In genomic region chr16:28538733-28539596, GRCh38 we compare ENCODE assay signal across 8 cellular contexts. TPM values are rescaled to one million over a fixed set of nuclear protein-coding genes. Genes with fewer than 3 reads are reported as not detected.
DNase-seq lines count a peak whose midpoint lies in the region; TF ChIP-seq lines count a peak whose summit lies in the region.

A gene with protein sequence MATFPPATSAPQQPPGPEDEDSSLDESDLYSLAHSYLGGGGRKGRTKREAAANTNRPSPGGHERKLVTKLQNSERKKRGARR (minus strand): TSS chr16:28538974. CDS start chr16:28538907, 67 bp downstream.

- H3K9me3 Mint-ChIP-seq in H9, result no peaks in the 10 kb centered on the region; a peak in 1 of 5 replicates

- H2BK20ac ChIP-seq in H9 (ENCODE audit: low read depth, low read length, poor library complexity, severe bottlenecking), result no peak within 1 kb of the TSS

- H3K23me2 ChIP-seq in H9 (ENCODE audit: insufficient read length, low read depth, low read length, poor library complexity, severe bottlenecking), result no peaks in the 10 kb centered on the region

- no peak within 1 kb of the TSS for H2BK5ac ChIP-seq in H9 (ENCODE audit: insufficient read length, low read length)

- H3K9me3 ChIP-seq in H9 (ENCODE audit: control insufficient read depth, low read depth, low read length) (no peaks in the 10 kb centered on the region), skeletal muscle satellite cell (replicated peaks; ENCODE audit: low read length) (no peaks in the 10 kb centered on the region)

- no peak within 1 kb of the TSS for H3K4me3 Mint-ChIP-seq in H9

- in situ Hi-C loops in astrocyte of the cerebellum (cut with HindIII; ENCODE audit: low sequenced_read_pairs), result no loop called here

- H3K4me1 ChIP-seq in H9 (ENCODE audit: insufficient read depth, low read length), result no peaks in the 10 kb centered on the region
- peaks cover 29% of the 10 kb centered on the region for H3K4me1 ChIP-seq in skeletal muscle satellite cell (ENCODE audit: control insufficient read depth, insufficient read depth, low read length)

- TF ChIP-seq CTCF in H9 (conservative IDR thresholded peaks at IDR 0.05) (no peak), astrocyte of the cerebellum (IDR thresholded peaks at IDR 0.05; ENCODE audit: low read depth, low read length, missing control alignments) (no peak), GM10248 (IDR thresholded peaks at IDR 0.05; ENCODE audit: control extremely low read depth, extremely low read depth, low read depth, missing control alignments) (no peak)

- WGBS in H9 (ENCODE audit: extremely low coverage, insufficient read length, low lambda C conversion rate), result no CpG with 5 or more reads among the region's 22 CpGs

- no peak within 1 kb of the TSS for H3K9ac ChIP-seq in H9 (ENCODE audit: extremely low read depth, insufficient read length, low read length)
- peak within 1 kb of the TSS; percentile 88 for H3K9ac ChIP-seq in skeletal muscle satellite cell (ENCODE audit: low read depth, low read length)

- DNase-seq in H9 (no peak), astrocyte of the cerebellum (ENCODE audit: low read depth) (peak; percentile 95), hypothalamus (lab: John Stamatoyannopoulos, UW) (peak in 46 of 51 donors; percentile 10 to 87 (median 49)), COR-L47 (lab: John Stamatoyannopoulos, UW) (no peak), DMS53 (lab: John Stamatoyannopoulos, UW) (no peak), GM10248 (ENCODE audit: extremely low spot score) (no peak)
- no peak for DNase-seq in stimulated activated CD4-positive, alpha-beta T cell treated with anti-CD3 and anti-CD28 coated beads, Interleukin-15, amount 100 ng/mL, for 24 hours

- H2BK15ac ChIP-seq in H9 (ENCODE audit: low read depth, low read length), result no peak within 1 kb of the TSS

- H3K23ac ChIP-seq in H9 (ENCODE audit: insufficient read length, low read depth, low read length), result no peak within 1 kb of the TSS

- no peak within 1 kb of the TSS for H3K27ac ChIP-seq in H9 (ENCODE audit: insufficient read length, low read depth, low read length)

- H3K27me3 ChIP-seq in H9 (ENCODE audit: insufficient read depth, low read length) (no peaks in the 10 kb centered on the region), skeletal muscle satellite cell (ENCODE audit: control insufficient read depth, insufficient read depth, low read length) (peaks cover 7% of the 10 kb centered on the region)

- no peaks in the 10 kb centered on the region for H3K79me2 ChIP-seq in H9 (ENCODE audit: insufficient read depth, low read length)

- no peaks in the 10 kb centered on the region; a peak in 1 of 7 replicates for H3K36me3 Mint-ChIP-seq in H9 (ENCODE audit: insufficient read depth in 1 of 3, low read depth in 3 of 3)

- no peak within 1 kb of the TSS; the same call in 1 of the 2 replicates for H3K14ac ChIP-seq in H9 (ENCODE audit: insufficient read depth, low read length)

- H4K8ac ChIP-seq in H9 (replicated peaks; ENCODE audit: insufficient read length, low read depth, low read length), result no peak within 1 kb of the TSS

- no peak within 1 kb of the TSS for H3K18ac ChIP-seq in H9 (ENCODE audit: insufficient read length, low read depth, low read length)

- POLR2A ChIA-PET in GM10248 (lab: Yijun Ruan, JAX), result no interaction called here

- H4K91ac ChIP-seq in H9 (ENCODE audit: insufficient read length, low read depth, low read length), result no peak within 1 kb of the TSS

- no peak within 1 kb of the TSS for H2BK12ac ChIP-seq in H9 (ENCODE audit: insufficient read length, low read depth, low read length)

- H3T11ph ChIP-seq in H9 (ENCODE audit: low read length), result no peak within 1 kb of the TSS

- H2AFZ ChIP-seq in H9 (ENCODE audit: low read length), result no peak within 1 kb of the TSS

- no peaks in the 10 kb centered on the region for H4K20me1 ChIP-seq in H9 (ENCODE audit: control insufficient read depth, insufficient read depth, insufficient read length)

- H2AK5ac ChIP-seq in H9 (ENCODE audit: insufficient read length, low read length), result no peak within 1 kb of the TSS

- peak within 1 kb of the TSS; percentile 35 for H3K4me3 ChIP-seq in astrocyte of the cerebellum (ENCODE audit: low read depth, low read length)
- peak within 1 kb of the TSS; percentile 75 for H3K4me3 ChIP-seq in skeletal muscle satellite cell (ENCODE audit: low read length)

- CTCF ChIA-PET in GM10248 (lab: Yijun Ruan, JAX), result no interaction called here

- H3K27me3 Mint-ChIP-seq in H9 (ENCODE audit: low read depth), result peaks cover 6% of the 10 kb centered on the region

- no peak within 1 kb of the TSS for H2BK120ac ChIP-seq in H9 (ENCODE audit: low read depth, low read length, poor library complexity, severe bottlenecking)

- H3K4me2 ChIP-seq in H9 (ENCODE audit: insufficient read depth, insufficient read length, low read length), result no peak within 1 kb of the TSS
- H3K4me2 ChIP-seq in skeletal muscle satellite cell (ENCODE audit: low read length), result peak within 1 kb of the TSS; percentile 91

- H3K4ac ChIP-seq in H9 (ENCODE audit: low read depth, low read length), result no peak within 1 kb of the TSS; the same call in 1 of the 2 replicates

- peaks cover 2% of the 10 kb centered on the region for H3K36me3 ChIP-seq in skeletal muscle satellite cell (ENCODE audit: insufficient read depth, low read length)

- no peak within 1 kb of the TSS for H4K5ac ChIP-seq in H9 (ENCODE audit: insufficient read length, low read depth, low read length)

- H3K79me1 ChIP-seq in H9 (ENCODE audit: insufficient read depth, low read depth, low read length, poor library complexity, severe bottlenecking), result no peaks in the 10 kb centered on the region

- no peak within 1 kb of the TSS for H3K56ac ChIP-seq in H9 (ENCODE audit: insufficient read length, low read depth, low read length)

- peaks cover 0 to 4% of the 10 kb centered on the region in 2 experiments; a peak in 3 of 4 replicates for H3K4me1 Mint-ChIP-seq in H9

- peak within 1 kb of the TSS; percentile 47 to 79 (median 65); a peak in 4 of 7 replicates for H3K27ac Mint-ChIP-seq in H9

RNA-seq across cellular contexts. Expression of the gene that starts here (rescaled TPM):
- 0.15 and 0.35 TPM in 2 replicates for total RNA-seq in H9 (2021)
- 5.2 and 14.4 TPM in 2 replicates for total RNA-seq in skeletal muscle satellite cell (2012; rRNA removed)

Comparison
In these comparisons a context has a peak if more than half of its experiments do, and no peak if none do; other contexts are left out.
1. DNase-seq: peak in astrocyte of the cerebellum (single experiment) and hypothalamus (46 of 51); none in H9 (single experiment), COR-L47 (single experiment), stimulated activated CD4-positive, alpha-beta T cell treated with anti-CD3 and anti-CD28 coated beads, Interleukin-15, amount 100 ng/mL, for 24 hours (single experiment), DMS53 (single experiment) and GM10248 (single experiment).